29 cellular contexts compared by ENCODE assay signal in genomic region chr1:169650551-169650950, GRCh38. TPM values are rescaled to one million over a fixed set of nuclear protein-coding genes. Genes with fewer than 3 reads are reported as not detected.
DNase-seq lines count a peak whose midpoint lies in the region; ATAC-seq and TF ChIP-seq lines count a peak whose summit lies in the region.
"Had no signal": no experiment of that assay in that cellular context is flagged by ENCODE, and none has a peak within 500 bp of the region (broad histone marks: within the 10 kb centered on the region; RNA-seq: fewer than 3 reads in every experiment).

No MANE protein-coding gene starts in this region.

- TF ChIP-seq CTCF in CD4-positive, alpha-beta T cell (IDR thresholded peaks at IDR 0.05) = no peak
- peak in 4 of 56 donors; percentile 2 to 16 (median 12) for TF ChIP-seq CTCF in dorsolateral prefrontal cortex (IDR thresholded peaks at IDR 0.05 in 54 of 56, conservative IDR thresholded peaks at IDR 0.05 in 2 of 56; ENCODE audit: low read depth in 1 of 56, partially characterized antibody in 56 of 56)
- no peak for TF ChIP-seq CTCF in CD8-positive, alpha-beta T cell (IDR thresholded peaks at IDR 0.05)

- H3K27ac ChIP-seq in CD4-positive, alpha-beta T cell (ENCODE audit: low read depth, low read length) = no peak overlapping the region
- H3K27ac ChIP-seq in dorsolateral prefrontal cortex (peak overlapping the region in 51 of 59 donors; percentile 4 to 94 (median 73)), layer of hippocampus (ENCODE audit: low read depth, low read length) (peak overlapping the region; percentile 53), substantia nigra (ENCODE audit: low read depth, low read length, poor library complexity, severe bottlenecking) (peak overlapping the region; percentile 8)
- no peak overlapping the region for H3K27ac ChIP-seq in CD8-positive, alpha-beta T cell (ENCODE audit: low read depth, low read length)
- H3K27ac ChIP-seq: BLaER1 had no signal

- no peak for DNase-seq in CD4-positive, alpha-beta T cell
- DNase-seq in dorsolateral prefrontal cortex (no peak), substantia nigra (lab: John Stamatoyannopoulos, UW) (no peak), NCI-H82 (lab: John Stamatoyannopoulos, UW) (no peak), HT-29 (ENCODE audit: low spot score) (no peak)
- no peak for DNase-seq in CD8-positive, alpha-beta T cell
- DNase-seq: CD8-positive, alpha-beta memory T cell; DMS 273 treated with DMSO at 0.1 percent for 48 hours; DMS79; EL; GDM1; GOT3; Kasumi-1; NCI-H1092 treated with DMSO at 0.1 percent for 48 hours; NCI-H1436; NCI-H187 treated with DMSO at 0.1 percent for 48 hours; NCI-H2171 treated with DMSO at 0.1 percent for 48 hours; NCI-H345; NCI-H510A treated with DMSO at 0.1 percent for 48 hours; PC-3; SK-N-SH had no signal

- H3K4me3 Mint-ChIP-seq in CD4-positive, alpha-beta T cell = no peak overlapping the region
- no peak overlapping the region for H3K4me3 Mint-ChIP-seq in CD8-positive, alpha-beta T cell

- intact Hi-C loops in CD4-positive, alpha-beta T cell (cut with DNase I, micrococcal nuclease) = no loop called here
- intact Hi-C loops in dorsolateral prefrontal cortex (cut with DNase I) = loop anchor here in 1 of 2 donors (5.0 kb wide), 1 partner anchor 48 kb away; no protein-coding TSS in a partner anchor
- intact Hi-C loops in CD8-positive, alpha-beta T cell (cut with DNase I, micrococcal nuclease) = no loop called here

- H3K36me3 ChIP-seq in CD8-positive, alpha-beta T cell (ENCODE audit: insufficient read depth, low read length) = no peaks in the 10 kb centered on the region
- H3K36me3 ChIP-seq: BLaER1 had no signal

- peaks cover 4% of the 10 kb centered on the region for H3K36me3 Mint-ChIP-seq in CD4-positive, alpha-beta T cell (ENCODE audit: low read depth)
- no peaks in the 10 kb centered on the region for H3K36me3 Mint-ChIP-seq in CD8-positive, alpha-beta T cell

- peaks cover 61% of the 10 kb centered on the region for H3K4me1 Mint-ChIP-seq in CD4-positive, alpha-beta T cell (ENCODE audit: low read depth)
- peaks cover 52% of the 10 kb centered on the region for H3K4me1 Mint-ChIP-seq in CD8-positive, alpha-beta T cell (ENCODE audit: low read depth)

- POLR2A ChIA-PET in CD4-positive, alpha-beta T cell (lab: Charles Lee) = interaction anchor here (0.9 to 1.4 kb wide), 3 partner anchors 39 to 44 kb away, joined by 3 to 6 read pairs (median 5); no protein-coding TSS in a partner anchor
- POLR2A ChIA-PET in CD8-positive, alpha-beta T cell (lab: Charles Lee) = interaction anchor here (0.6 to 0.9 kb wide), 2 partner anchors 42 to 44 kb away, joined by 3 to 4 read pairs; no protein-coding TSS in a partner anchor

- H3K4me3 ChIP-seq in dorsolateral prefrontal cortex = no peak overlapping the region
- H3K4me3 ChIP-seq in CD8-positive, alpha-beta T cell (ENCODE audit: low read depth, low read length) = no peak overlapping the region
- H3K4me3 ChIP-seq: BLaER1, GM12878, K562 had no signal

- no peaks in the 10 kb centered on the region for H3K9me3 Mint-ChIP-seq in CD4-positive, alpha-beta T cell
- H3K9me3 Mint-ChIP-seq in CD8-positive, alpha-beta T cell = peaks cover 4% of the 10 kb centered on the region

- no peak for ATAC-seq in CD4-positive, alpha-beta T cell (ENCODE audit: poor library complexity)
- no peak for ATAC-seq in HG03139 (IDR thresholded peaks at IDR 0.05; ENCODE audit: unreplicated experiment)
- no peak for ATAC-seq in CD8-positive, alpha-beta T cell
- ATAC-seq: GM12878, HCT116, K562, PC-3 had no signal

- H3K9me3 ChIP-seq in CD4-positive, alpha-beta T cell (ENCODE audit: control insufficient read depth, low read length) = no peaks in the 10 kb centered on the region
- H3K9me3 ChIP-seq in CD8-positive, alpha-beta T cell (ENCODE audit: low read length) = no peaks in the 10 kb centered on the region
- H3K9me3 ChIP-seq: BLaER1, SK-N-SH had no signal

- CTCF ChIA-PET in CD4-positive, alpha-beta T cell (lab: Charles Lee) = interaction anchor here (1.0 kb wide), 2 partner anchors 24 to 61 kb away, joined by 3 to 7 read pairs; no protein-coding TSS in a partner anchor
- CTCF ChIA-PET in CD8-positive, alpha-beta T cell (lab: Charles Lee) = interaction anchor here (1.5 kb wide), 1 partner anchor 49 kb away, joined by 7 read pairs; no protein-coding TSS in a partner anchor

- H3K27ac Mint-ChIP-seq in CD4-positive, alpha-beta T cell = peak overlapping the region; percentile 80
- H3K27ac Mint-ChIP-seq in CD8-positive, alpha-beta T cell = no peak overlapping the region

- peaks cover 27% of the 10 kb centered on the region for H3K4me1 ChIP-seq in CD8-positive, alpha-beta T cell (ENCODE audit: insufficient read depth, low read length)

- no peaks in the 10 kb centered on the region for H3K27me3 Mint-ChIP-seq in CD4-positive, alpha-beta T cell
- H3K27me3 Mint-ChIP-seq in CD8-positive, alpha-beta T cell (ENCODE audit: low read depth) = no peaks in the 10 kb centered on the region
- H3K27me3 Mint-ChIP-seq: CD8-positive, alpha-beta memory T cell had no signal

- no peaks in the 10 kb centered on the region for H3K27me3 ChIP-seq in CD4-positive, alpha-beta T cell (ENCODE audit: control insufficient read depth, insufficient read depth, low read length)
- no peaks in the 10 kb centered on the region for H3K27me3 ChIP-seq in dorsolateral prefrontal cortex
- H3K27me3 ChIP-seq in layer of hippocampus (ENCODE audit: control insufficient read depth, insufficient read depth, low read length) = no peaks in the 10 kb centered on the region
- no peaks in the 10 kb centered on the region for H3K27me3 ChIP-seq in CD8-positive, alpha-beta T cell (ENCODE audit: insufficient read depth, low read length)
- H3K27me3 ChIP-seq: BLaER1 had no signal

RNA-seq across cellular contexts. Expression of gene SELP, which starts 20.6 kb away (rescaled TPM):
- 1 to 10 TPM; 1.3 to 1.4 TPM for total RNA-seq in CD4-positive, alpha-beta T cell
- total RNA-seq in dorsolateral prefrontal cortex = 1 to 10 TPM in 9 of 120 experiments, under 1 TPM in 49, not detected in 62; 0.16 to 4.6 (median 0.47) TPM
- total RNA-seq in CD8-positive, alpha-beta T cell = under 1 TPM; 0.43 to 0.81 TPM
- total RNA-seq in HT-29 (2014; rRNA removed; shearing (Covaris generic)) = not detected in 2 replicates
- total RNA-seq: A172, K562, M059J, PC-3 had no signal

Comparison
In these comparisons a context has a peak if more than half of its experiments do, and no peak if none do; other contexts are left out.
1. H3K27ac ChIP-seq: peak in dorsolateral prefrontal cortex (51 of 59), layer of hippocampus (single experiment) and substantia nigra (single experiment); none in CD4-positive, alpha-beta T cell (single experiment) and CD8-positive, alpha-beta T cell (single experiment).